In genomic region chr1:154972517-154973343, GRCh38 we compare ENCODE assay signal across 8 cellular contexts. TPM values are rescaled to one million over a fixed set of nuclear protein-coding genes. Genes with fewer than 3 reads are reported as not detected.
DNase-seq lines count a peak whose midpoint lies in the region; ATAC-seq lines count a peak whose summit lies in the region.

No MANE protein-coding gene starts in this region.

- H3K27me3 Mint-ChIP-seq in effector memory CD8-positive, alpha-beta T cell = no peaks in the 10 kb centered on the region

- no peak overlapping the region for H3K27ac Mint-ChIP-seq in effector memory CD8-positive, alpha-beta T cell

- peaks cover 30 to 32% of the 10 kb centered on the region in 2 donors for H3K4me1 Mint-ChIP-seq in effector memory CD8-positive, alpha-beta T cell (ENCODE audit: low read depth in 2 of 2)

- peaks cover 20% of the 10 kb centered on the region for H3K4me1 ChIP-seq in NT2/D1 (ENCODE audit: insufficient read depth, insufficient read length)

- H3K36me3 ChIP-seq in NT2/D1 (ENCODE audit: insufficient read depth, insufficient read length, low read length) = peaks cover 35% of the 10 kb centered on the region

- peak; percentile 98 for DNase-seq in EL
- peak; percentile 99 for DNase-seq in NT2/D1 (ENCODE audit: low read depth, low spot score)
- peak; percentile 96 for DNase-seq in dermis blood vessel endothelial cell
- peak; percentile 62 for DNase-seq in medulla oblongata (ENCODE audit: extremely low spot score)
- no peak for DNase-seq in central memory CD4-positive, alpha-beta T cell
- no peak for DNase-seq in effector memory CD8-positive, alpha-beta T cell

- H3K36me3 Mint-ChIP-seq in effector memory CD8-positive, alpha-beta T cell (ENCODE audit: insufficient read depth) = peaks cover 19% of the 10 kb centered on the region

- H3K4me3 Mint-ChIP-seq in effector memory CD8-positive, alpha-beta T cell = no peak overlapping the region

- H3K9me3 Mint-ChIP-seq in effector memory CD8-positive, alpha-beta T cell = no peaks in the 10 kb centered on the region

- H3K4me3 ChIP-seq in NT2/D1 (ENCODE audit: insufficient read length, low read depth) = peak overlapping the region; percentile 66

- no peak for ATAC-seq in effector memory CD8-positive, alpha-beta T cell (replicated peaks)
- no peak for ATAC-seq in activated CD4-positive, CD25-positive, alpha-beta regulatory T cell treated with anti-CD3 and anti-CD28 coated beads, Interleukin-2, amount 50 U/mL, for 24 hours
- no peak for ATAC-seq in GM19328 (IDR thresholded peaks at IDR 0.05; ENCODE audit: unreplicated experiment)

- H3K9me3 ChIP-seq in NT2/D1 (ENCODE audit: insufficient read depth, low read length) = no peaks in the 10 kb centered on the region

- H3K27me3 ChIP-seq in NT2/D1 (ENCODE audit: insufficient read depth, insufficient read length) = no peaks in the 10 kb centered on the region

- H3K9ac ChIP-seq in NT2/D1 (ENCODE audit: insufficient read length, low read depth) = peak overlapping the region; percentile 93

RNA-seq across cellular contexts. Expression of gene CKS1B, which starts 1.8 kb away (rescaled TPM):
- 49.0 and 89.3 TPM in 2 replicates for total RNA-seq in dermis blood vessel endothelial cell

RNA-seq across cellular contexts. Expression of gene SHC1, which starts 2.2 kb away (rescaled TPM):
- 337 and 534 TPM in 2 replicates for total RNA-seq in dermis blood vessel endothelial cell

RNA-seq across cellular contexts. Expression of gene FLAD1, which starts 10.4 kb away (rescaled TPM):
- total RNA-seq in dermis blood vessel endothelial cell = 17.8 and 27.1 TPM in 2 replicates

RNA-seq across cellular contexts. Expression of gene PYGO2, which starts 11.1 kb away (rescaled TPM):
- 7.1 and 10.0 TPM in 2 replicates for total RNA-seq in dermis blood vessel endothelial cell

RNA-seq across cellular contexts. Expression of gene PBXIP1, which starts 16.8 kb away (rescaled TPM):
- 110 and 126 TPM in 2 replicates for total RNA-seq in dermis blood vessel endothelial cell

Comparison
In these comparisons a context has a peak if more than half of its experiments do, and no peak if none do; other contexts are left out.
1. DNase-seq: peak in EL (single experiment), NT2/D1 (single experiment), dermis blood vessel endothelial cell (single experiment) and medulla oblongata (single experiment); none in central memory CD4-positive, alpha-beta T cell (single experiment) and effector memory CD8-positive, alpha-beta T cell (0 of 3).